Comparison of ENCODE assay signal across 11 cellular contexts in the genomic region with DNA sequence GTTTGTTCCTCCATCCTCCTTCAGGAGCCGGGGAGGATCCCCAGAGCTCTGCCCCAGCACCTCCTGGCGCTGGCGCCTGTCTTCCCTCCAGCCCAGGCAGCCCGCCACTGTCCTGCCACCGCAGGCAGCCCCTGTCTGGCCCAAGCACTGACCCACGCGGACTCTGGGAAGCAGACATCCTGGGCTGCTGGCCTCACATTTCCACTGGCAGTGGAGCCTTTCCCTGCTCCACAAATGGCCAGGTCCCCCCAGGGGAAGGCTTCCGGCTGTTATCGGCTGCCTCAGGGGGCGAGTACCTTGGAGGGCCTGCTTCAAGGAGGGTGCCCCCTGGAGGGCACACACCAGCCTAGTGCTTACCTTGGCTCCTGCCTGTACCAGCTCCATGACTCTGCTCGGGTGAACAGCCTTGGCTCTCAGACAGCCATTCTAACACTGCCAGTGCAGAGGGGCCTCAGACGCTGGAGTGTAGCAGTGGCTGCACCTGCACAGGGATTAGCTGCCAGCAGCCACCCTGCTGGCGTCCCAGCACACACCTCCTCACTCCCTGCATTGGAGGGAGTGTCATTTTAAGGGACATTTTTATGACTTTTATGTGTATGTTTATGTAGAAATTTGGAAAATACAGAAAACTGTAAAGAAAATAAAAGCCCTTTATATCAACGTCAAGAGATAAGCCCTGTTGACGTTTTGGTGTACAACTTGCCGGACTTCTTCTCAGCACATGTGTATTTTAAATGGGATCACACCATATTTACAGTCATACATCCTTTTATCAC. TPM values are rescaled to one million over a fixed set of nuclear protein-coding genes. Genes with fewer than 3 reads are reported as not detected.
A peak's percentile ranks its signal among the peaks of the same experiment; 100 is the strongest.
DNase-seq lines count a peak whose midpoint lies in the region; ATAC-seq and TF ChIP-seq lines count a peak whose summit lies in the region.
"Had no signal": no experiment of that assay in that cellular context is flagged by ENCODE, and none has a peak within 500 bp of the region (broad histone marks: within the 10 kb centered on the region; RNA-seq: fewer than 3 reads in every experiment).

No MANE protein-coding gene starts in this region.

- 49 to 58% methylated on average over 14 to 16 of the region's 16 CpGs for WGBS in upper lobe of left lung, 2 donors

- H3K9me3 ChIP-seq in cardiac muscle cell (ENCODE audit: low read depth) = no peaks in the 10 kb centered on the region
- H3K9me3 ChIP-seq in upper lobe of left lung = no peaks in the 10 kb centered on the region
- H3K9me3 ChIP-seq: transverse colon had no signal

- H3K4me3 ChIP-seq in cardiac muscle cell (no peak overlapping the region), epithelial cell of esophagus (ENCODE audit: low read length) (no peak overlapping the region), upper lobe of left lung (no peak overlapping the region)
- H3K4me3 ChIP-seq: transverse colon had no signal

- TF ChIP-seq POLR2A in upper lobe of left lung (IDR thresholded peaks at IDR 0.05) = no peak

- TF ChIP-seq EP300 in upper lobe of left lung (IDR thresholded peaks at IDR 0.05) = no peak

- DNase-seq in cardiac muscle cell (ENCODE audit: low read depth in 1 of 2, low spot score in 1 of 2) = peak; percentile 16 to 52
- DNase-seq in left cardiac atrium = no peak
- DNase-seq in NCI-H510A (lab: John Stamatoyannopoulos, UW) = peak; percentile 59
- DNase-seq in epithelial cell of esophagus (ENCODE audit: low read depth) = peak; percentile 35
- peak in 1 of 2 donors; percentile 50 for DNase-seq in upper lobe of left lung
- no peak for DNase-seq in left ventricle myocardium superior
- DNase-seq: GF-D8, small intestine, transverse colon had no signal

- no peaks in the 10 kb centered on the region for H3K36me3 ChIP-seq in cardiac muscle cell
- no peaks in the 10 kb centered on the region for H3K36me3 ChIP-seq in upper lobe of left lung
- H3K36me3 ChIP-seq: transverse colon had no signal

- intact Hi-C loops in left cardiac atrium (cut with DNase I) = no loop called here
- intact Hi-C loops in left ventricle myocardium superior (cut with micrococcal nuclease) = no loop called here

- H3K4me1 ChIP-seq in cardiac muscle cell (ENCODE audit: low read depth) (no peaks in the 10 kb centered on the region), upper lobe of left lung (peaks cover 23 to 33% (median 30%) of the 10 kb centered on the region in 4 donors)
- H3K4me1 ChIP-seq: transverse colon had no signal

- ATAC-seq in left cardiac atrium (no peak), upper lobe of left lung (ENCODE audit: low FRiP score in 2 of 2) (no peak), GM21825 (IDR thresholded peaks at IDR 0.05; ENCODE audit: unreplicated experiment) (no peak), GM21723 (IDR thresholded peaks at IDR 0.05; ENCODE audit: unreplicated experiment) (no peak), left ventricle myocardium superior (no peak)

- no peak overlapping the region for H3K27ac ChIP-seq in cardiac muscle cell
- peak overlapping the region; percentile 68 to 79 (median 75) for H3K27ac ChIP-seq in upper lobe of left lung

- peak; percentile 23 for TF ChIP-seq CTCF in cardiac muscle cell (IDR thresholded peaks at IDR 0.05; ENCODE audit: low read depth, low read length)
- TF ChIP-seq CTCF in epithelial cell of esophagus (IDR thresholded peaks at IDR 0.05; ENCODE audit: insufficient read depth, low read depth, low read length, missing control alignments) = no peak
- TF ChIP-seq CTCF in upper lobe of left lung (IDR thresholded peaks at IDR 0.05) = no peak

- peaks cover 9% of the 10 kb centered on the region for H3K27me3 ChIP-seq in cardiac muscle cell
- H3K27me3 ChIP-seq in upper lobe of left lung = no peaks in the 10 kb centered on the region
- H3K27me3 ChIP-seq: transverse colon had no signal

RNA-seq across cellular contexts. Expression of gene ACE, which starts 21.0 kb away (rescaled TPM):
- total RNA-seq in cardiac muscle cell (2.1 and 3.2 TPM in 2 replicates), left cardiac atrium (1 to 10 TPM; 4.3 to 7.0 TPM), upper lobe of left lung (10 to 100 TPM; 21.1 to 90.6 (median 65.1) TPM), left ventricle myocardium superior (5.6 TPM)
- 1.8 and 2.5 TPM in 2 replicates for polyA plus RNA-seq in cardiac muscle cell

RNA-seq across cellular contexts. Expression of gene KCNH6, which starts 25.3 kb away (rescaled TPM):
- total RNA-seq in cardiac muscle cell (0.06 and 0.11 TPM in 2 replicates), left cardiac atrium (not detected), upper lobe of left lung (1 to 10 TPM in 1 of 6 donors, under 1 TPM in 3, not detected in 2; 0.22 to 4.2 (median 0.31) TPM), left ventricle myocardium superior (not detected)
- polyA plus RNA-seq in cardiac muscle cell = 0.44 TPM in 1 of 2 replicates, not detected in the other

RNA-seq across cellular contexts. Expression of gene CYB561, which starts 51.8 kb away (rescaled TPM):
- 7.4 and 11.3 TPM in 2 replicates for total RNA-seq in cardiac muscle cell
- 7.4 and 21.5 TPM in 2 replicates for polyA plus RNA-seq in cardiac muscle cell
- total RNA-seq in left cardiac atrium = 10 to 100 TPM; 17.3 to 21.7 TPM
- total RNA-seq in upper lobe of left lung = 100 to 1,000 TPM in 1 of 6 donors, 10 to 100 TPM in 5; 53.7 to 124 (median 64.4) TPM
- 14.7 TPM for total RNA-seq in left ventricle myocardium superior

RNA-seq across cellular contexts. Expression of gene DCAF7, which starts 52.4 kb away (rescaled TPM):
- total RNA-seq in cardiac muscle cell (48.2 and 56.7 TPM in 2 replicates), left cardiac atrium (10 to 100 TPM; 43.5 to 49.5 TPM), upper lobe of left lung (10 to 100 TPM; 26.0 to 86.3 (median 42.3) TPM), left ventricle myocardium superior (45.0 TPM)
- 55.1 and 95.0 TPM in 2 replicates for polyA plus RNA-seq in cardiac muscle cell

Comparison
In these comparisons a context has a peak if more than half of its experiments do, and no peak if none do; other contexts are left out.
1. DNase-seq: peak in cardiac muscle cell (2 of 2), NCI-H510A (single experiment) and epithelial cell of esophagus (single experiment); none in left cardiac atrium (single experiment) and left ventricle myocardium superior (single experiment).